ENCODE assay signal across 18 cellular contexts in genomic region chr10:129788211-129788610, GRCh38.
"Had no signal": no experiment of that assay in that cellular context is flagged by ENCODE, and none has a peak within 500 bp of the region (broad histone marks: within the 10 kb centered on the region; RNA-seq: fewer than 3 reads in every experiment).

No MANE protein-coding gene starts in this region.

- H3K36me3 ChIP-seq: esophagus squamous epithelium, gastroesophageal sphincter, neural progenitor cell, right lobe of liver, stomach, thoracic aorta, transverse colon had no signal

- H3K9me3 ChIP-seq: psoas muscle, right lobe of liver had no signal

- H3K9ac ChIP-seq: neural progenitor cell, parathyroid adenoma had no signal

- H3K27me3 ChIP-seq: esophagus squamous epithelium, neural progenitor cell, right lobe of liver, stomach, transverse colon had no signal

- H3K4me3 ChIP-seq: esophagus squamous epithelium, gastroesophageal sphincter, neural progenitor cell, psoas muscle, right lobe of liver, stomach, thoracic aorta, transverse colon had no signal

- H2AFZ ChIP-seq: neural progenitor cell, parathyroid adenoma had no signal

- H3K79me2 ChIP-seq: parathyroid adenoma had no signal

- H3K4me1 ChIP-seq: esophagus squamous epithelium, gastroesophageal sphincter, neural progenitor cell, parathyroid adenoma, psoas muscle, right lobe of liver, stomach, transverse colon had no signal

- H3K27ac ChIP-seq: esophagus squamous epithelium, gastroesophageal sphincter, neural progenitor cell, parathyroid adenoma, psoas muscle, right lobe of liver, stomach, thoracic aorta, transverse colon had no signal

- H3K4me2 ChIP-seq: neural progenitor cell had no signal

- DNase-seq: effector memory CD8-positive, alpha-beta T cell; esophagus squamous epithelium; foreskin fibroblast; glutamatergic neuron; islet precursor cell; occipital lobe; psoas muscle; retina; right lobe of liver; stimulated activated CD4-positive, alpha-beta T cell treated with anti-CD3 and anti-CD28 coated beads, Interleukin-2, amount 100 ng/mL, for 24 hours; stimulated activated naive CD4-positive, alpha-beta T cell; stomach; substantia nigra; transverse colon had no signal
